In the genomic region with DNA sequence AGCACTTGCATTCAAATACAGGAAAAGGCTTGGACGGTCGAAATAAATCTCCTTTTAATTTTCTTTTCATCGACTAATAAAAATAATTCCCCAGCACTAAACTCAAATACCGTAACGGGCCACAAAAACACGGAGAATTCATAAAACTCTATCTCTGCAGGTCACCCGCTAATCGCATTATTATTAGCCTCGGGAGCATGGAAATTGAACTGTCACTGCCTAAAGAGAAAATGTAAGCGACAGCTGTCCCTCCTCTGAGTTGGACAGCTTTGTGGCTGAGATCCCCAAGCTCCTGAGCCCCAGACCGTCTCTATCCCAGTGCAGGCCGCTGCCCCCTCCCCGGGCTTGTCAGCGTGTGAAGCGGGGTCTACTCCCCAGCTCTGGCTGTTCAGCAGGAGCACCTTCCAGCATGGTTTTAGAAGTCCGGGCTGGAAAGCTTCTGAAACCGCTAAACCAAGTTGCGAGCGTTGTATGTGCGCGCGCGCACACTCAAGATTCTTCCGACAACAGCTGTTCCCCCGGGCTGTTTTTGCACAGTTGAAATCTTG, we compare ENCODE assay signal across 14 cellular contexts. TPM values are rescaled to one million over a fixed set of nuclear protein-coding genes. Genes with fewer than 3 reads are reported as not detected.
DNase-seq lines count a peak whose midpoint lies in the region; ATAC-seq and TF ChIP-seq lines count a peak whose summit lies in the region.
"Had no signal": no experiment of that assay in that cellular context is flagged by ENCODE, and none has a peak within 500 bp of the region (broad histone marks: within the 10 kb centered on the region; RNA-seq: fewer than 3 reads in every experiment).

No MANE protein-coding gene starts in this region.

- ATAC-seq in thoracic aorta (ENCODE audit: insufficient number of reproducible peaks, low FRiP score, low read depth) (no peak), GM18498 (IDR thresholded peaks at IDR 0.05; ENCODE audit: unreplicated experiment) (no peak), HG03342 (IDR thresholded peaks at IDR 0.05; ENCODE audit: unreplicated experiment) (no peak)
- ATAC-seq: activated CD4-positive, alpha-beta T cell treated with anti-CD3 and anti-CD28 coated beads for 36 hours had no signal

- no peak overlapping the region for H2AFZ ChIP-seq in mammary epithelial cell (ENCODE audit: low read depth, low read length)

- no peak for DNase-seq in breast epithelium (ENCODE audit: low spot score in 2 of 2)
- no peak for DNase-seq in mammary epithelial cell
- DNase-seq in adipocyte (ENCODE audit: low read depth), result no peak
- no peak for DNase-seq in thoracic aorta (ENCODE audit: low spot score)
- DNase-seq in LoVo (ENCODE audit: low spot score), result no peak
- DNase-seq: activated CD4-positive, alpha-beta T cell treated with anti-CD3 and anti-CD28 coated beads for 36 hours; aorta; NCI-H2107; RPMI8226 had no signal

- intact Hi-C loops in breast epithelium (cut with DNase I; ENCODE audit: low total_unique reads) (no loop called here), mammary epithelial cell (cut with micrococcal nuclease) (no loop called here)

- no peaks in the 10 kb centered on the region for H3K36me3 ChIP-seq in breast epithelium
- H3K36me3 ChIP-seq in mammary epithelial cell (ENCODE audit: insufficient read depth, low read length), result no peaks in the 10 kb centered on the region
- H3K36me3 ChIP-seq in adipocyte (ENCODE audit: control insufficient read depth, insufficient read depth, low read length, severe bottlenecking), result no peaks in the 10 kb centered on the region
- H3K36me3 ChIP-seq in iPS-20b (ENCODE audit: insufficient read depth, low read depth, low read length), result no peaks in the 10 kb centered on the region
- H3K36me3 ChIP-seq in thoracic aorta, result no peaks in the 10 kb centered on the region

- H3K4me2 ChIP-seq in mammary epithelial cell (ENCODE audit: insufficient read depth, low read depth, low read length), result no peak overlapping the region

- H3K4me1 ChIP-seq in breast epithelium (peaks cover 0 to 6% of the 10 kb centered on the region in 2 donors), mammary epithelial cell (ENCODE audit: insufficient read depth, low read length) (peaks cover 7% of the 10 kb centered on the region), adipocyte (ENCODE audit: control insufficient read depth, insufficient read depth, low read length) (peaks cover 14% of the 10 kb centered on the region), iPS-20b (ENCODE audit: insufficient read depth, low read length) (peaks cover 30% of the 10 kb centered on the region), thoracic aorta (ENCODE audit: control insufficient read depth in 1 of 2, low read depth in 2 of 2) (peaks cover 15 to 34% of the 10 kb centered on the region in 2 donors)

- H3K9me3 ChIP-seq in breast epithelium, result no peaks in the 10 kb centered on the region
- peaks cover 9% of the 10 kb centered on the region for H3K9me3 ChIP-seq in mammary epithelial cell (replicated peaks; ENCODE audit: insufficient read depth, low read length)
- no peaks in the 10 kb centered on the region for H3K9me3 ChIP-seq in adipocyte (ENCODE audit: control insufficient read depth, low read length)
- no peaks in the 10 kb centered on the region; the same call in 1 of the 2 replicates for H3K9me3 ChIP-seq in iPS-20b (ENCODE audit: insufficient read depth, low read depth, low read length)
- no peaks in the 10 kb centered on the region for H3K9me3 ChIP-seq in thoracic aorta

- no TSS peak for BruUV-seq in mammary epithelial cell (replicated peaks; lab: Mats Ljungman, UMichigan)

- CTCF ChIA-PET in mammary epithelial cell (lab: Charles Lee; ENCODE audit: low non-redundant PET), result no interaction called here

- in situ Hi-C loops in mammary epithelial cell (cut with MboI; ENCODE audit: low sequenced_read_pairs in 2 of 2), result no loop called here

- WGBS in mammary epithelial cell (ENCODE audit: low coverage, missing lambda C conversion rate), result 52% methylated on average over 22 of the region's 25 CpGs

- peak overlapping the region; percentile 82 to 94 for H3K27ac ChIP-seq in breast epithelium
- H3K27ac ChIP-seq in mammary epithelial cell (ENCODE audit: insufficient read depth, low read depth, low read length), result no peak overlapping the region
- no peak overlapping the region for H3K27ac ChIP-seq in iPS-20b (ENCODE audit: low read length)
- no peak overlapping the region for H3K27ac ChIP-seq in thoracic aorta
- H3K27ac ChIP-seq: C4-2B had no signal

- no peaks in the 10 kb centered on the region for H4K20me1 ChIP-seq in mammary epithelial cell (ENCODE audit: insufficient read depth, low read length)

- dilution Hi-C loops in mammary epithelial cell (cut with HindIII; ENCODE audit: low sequenced_read_pairs), result no loop called here

- H3K79me2 ChIP-seq in mammary epithelial cell (ENCODE audit: insufficient read depth, low read length), result no peaks in the 10 kb centered on the region

- H3K9ac ChIP-seq in mammary epithelial cell (ENCODE audit: insufficient read depth, low read length) (no peak overlapping the region), adipocyte (ENCODE audit: low read length) (peak overlapping the region; percentile 94), iPS-20b (ENCODE audit: low read depth, low read length) (no peak overlapping the region; the same call in 1 of the 2 replicates)

- no peak for TF ChIP-seq POLR2A in breast epithelium (IDR thresholded peaks at IDR 0.05)

- H3K4me3 ChIP-seq in breast epithelium (peak overlapping the region; percentile 57 to 84 (median 63)), mammary epithelial cell (replicated peaks in 1 of 3; ENCODE audit: insufficient read depth in 1 of 3, low read depth in 2 of 3, low read length in 3 of 3) (no peak overlapping the region), adipocyte (ENCODE audit: low read length) (peak overlapping the region; percentile 96), iPS-20b (ENCODE audit: low read length) (peak overlapping the region; percentile 59), thoracic aorta (peak overlapping the region; percentile 54)

- TF ChIP-seq CTCF in breast epithelium (IDR thresholded peaks at IDR 0.05) (no peak), mammary epithelial cell (conservative IDR thresholded peaks at IDR 0.05 in 1 of 2, IDR thresholded peaks at IDR 0.05 in 1 of 2; ENCODE audit: extremely low read depth in 1 of 2, insufficient read depth in 1 of 2, low read depth in 1 of 2, low read length in 2 of 2) (no peak), thoracic aorta (IDR thresholded peaks at IDR 0.05) (no peak)

- peaks cover 2 to 93% of the 10 kb centered on the region in 2 donors for H3K27me3 ChIP-seq in breast epithelium
- H3K27me3 ChIP-seq in mammary epithelial cell (ENCODE audit: insufficient read depth, low read length), result peaks cover 27% of the 10 kb centered on the region
- H3K27me3 ChIP-seq in adipocyte (replicated peaks; ENCODE audit: control insufficient read depth, insufficient read depth, low read length), result no peaks in the 10 kb centered on the region
- H3K27me3 ChIP-seq in iPS-20b (ENCODE audit: insufficient read depth, low read length), result peaks cover 100% of the 10 kb centered on the region
- peaks cover 32% of the 10 kb centered on the region for H3K27me3 ChIP-seq in thoracic aorta (replicated peaks; ENCODE audit: insufficient read depth)

RNA-seq across cellular contexts. Expression of a gene that starts 1.8 kb away (rescaled TPM):
- total RNA-seq in breast epithelium (10 to 100 TPM in 2 of 3 donors, 1 to 10 TPM in 1; 5.9 to 60.0 (median 34.1) TPM), mammary epithelial cell (under 1 TPM in 1 of 2 donors, not detected in 1; 0.17 TPM), thoracic aorta (1 to 10 TPM; 1.5 to 6.8 TPM)
- polyA plus RNA-seq in mammary epithelial cell, result 0.01 TPM
- polyA minus RNA-seq in mammary epithelial cell, result 2.3 TPM
- total RNA-seq: activated CD4-positive, alpha-beta T cell treated with anti-CD3 and anti-CD28 coated beads for 36 hours; mesothelial cell of epicardium had no signal

Comparison
In these comparisons a context has a peak if more than half of its experiments do, and no peak if none do; other contexts are left out.
1. H3K27ac ChIP-seq: peak in breast epithelium (2 of 2); none in mammary epithelial cell (single experiment), iPS-20b (single experiment) and thoracic aorta (0 of 2).
2. H3K4me3 ChIP-seq: peak in breast epithelium (3 of 3), adipocyte (single experiment), iPS-20b (single experiment) and thoracic aorta (single experiment); none in mammary epithelial cell (0 of 3).